Comparison of ENCODE assay signal across 17 cellular contexts in the genomic region with DNA sequence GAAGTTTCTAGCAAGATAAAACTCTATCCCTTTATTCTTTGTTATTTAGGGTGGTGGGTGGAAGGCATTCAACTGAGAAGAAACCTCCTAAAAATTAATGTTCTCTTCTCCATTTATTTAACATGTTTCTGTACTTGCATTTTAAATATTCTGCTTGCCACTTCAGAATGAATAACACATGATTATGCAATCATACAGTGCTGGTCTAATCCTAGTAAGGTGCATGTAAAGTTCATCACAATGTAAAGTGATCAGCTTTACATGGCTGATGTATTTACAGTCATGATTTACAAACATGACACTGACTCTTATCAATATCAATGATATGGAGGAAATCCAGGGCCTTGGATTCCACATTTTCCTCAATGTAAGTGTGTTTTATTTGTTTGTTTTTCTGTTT.
"Had no signal": no experiment of that assay in that cellular context is flagged by ENCODE, and none has a peak within 500 bp of the region (broad histone marks: within the 10 kb centered on the region; RNA-seq: fewer than 3 reads in every experiment).

No MANE protein-coding gene starts in this region.

- H3K27me3 ChIP-seq: thyroid gland had no signal

- H3K27ac ChIP-seq: coronary artery, psoas muscle, skin epidermis, thyroid gland had no signal

- H3K4me1 ChIP-seq: psoas muscle, thyroid gland had no signal

- H3K9me3 ChIP-seq: mucosa of descending colon, psoas muscle, thyroid gland had no signal

- DNase-seq: activated CD4-positive, alpha-beta T cell treated with anti-CD3 and anti-CD28 coated beads, Interleukin-2, amount 50 U/mL, for 48 hours; activated CD4-positive, CD25-positive, alpha-beta regulatory T cell treated with anti-CD3 and anti-CD28 coated beads, Interleukin-2, amount 50 U/mL, for 72 hours; activated CD8-positive, alpha-beta memory T cell treated with anti-CD3 and anti-CD28 coated beads, Interleukin-2, amount 10 ng/mL, durations not matched to agents 7 days and 5 days; activated gamma-delta T cell; activated naive CD8-positive, alpha-beta T cell treated with anti-CD3 and anti-CD28 coated beads for 36 hours; activated T-cell treated with anti-CD3 and anti-CD28 coated beads, Interleukin-2, amount 50 U/mL, for 4 hours; caudate nucleus; effector CD8-positive, alpha-beta T cell; hypothalamus; left colon; mucosa of descending colon; naive thymus-derived CD8-positive, alpha-beta T cell; psoas muscle; SW 1271; thyroid gland had no signal

- ATAC-seq: activated CD8-positive, alpha-beta memory T cell treated with anti-CD3 and anti-CD28 coated beads, Interleukin-2, amount 10 ng/mL, durations not matched to agents 7 days and 5 days; activated T-cell treated with anti-CD3 and anti-CD28 coated beads, Interleukin-2, amount 50 U/mL, for 4 hours; left colon; mucosa of descending colon; naive thymus-derived CD8-positive, alpha-beta T cell; psoas muscle had no signal

- H3K36me3 ChIP-seq: thyroid gland had no signal

- H3K4me3 ChIP-seq: coronary artery, mucosa of descending colon, psoas muscle, skin epidermis, thyroid gland had no signal
